In the genomic region with DNA sequence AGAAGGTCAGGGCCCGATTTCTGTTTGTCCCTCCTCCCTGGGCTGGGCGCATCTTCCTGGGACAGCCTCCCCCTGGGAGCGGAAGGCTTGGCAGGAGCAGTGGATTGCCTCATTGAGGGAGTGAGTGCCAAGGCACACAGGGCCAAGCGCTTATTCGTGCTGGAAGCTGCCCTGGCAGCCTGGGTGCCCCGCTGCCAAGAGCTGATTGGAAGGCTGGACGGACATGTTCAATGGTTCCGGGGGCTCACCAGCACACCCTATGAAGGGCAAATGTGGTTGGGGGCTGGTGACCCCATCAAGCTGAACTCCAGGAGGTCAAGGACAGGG, we compare ENCODE assay signal across 16 cellular contexts. TPM values are rescaled to one million over a fixed set of nuclear protein-coding genes. Genes with fewer than 3 reads are reported as not detected.
DNase-seq lines count a peak whose midpoint lies in the region; ATAC-seq and TF ChIP-seq lines count a peak whose summit lies in the region.
"Had no signal": no experiment of that assay in that cellular context is flagged by ENCODE, and none has a peak within 500 bp of the region (broad histone marks: within the 10 kb centered on the region; RNA-seq: fewer than 3 reads in every experiment).

No MANE protein-coding gene starts in this region.

- intact Hi-C loops in right lobe of liver (cut with DNase I) = no loop called here

- no peaks in the 10 kb centered on the region for H3K27me3 ChIP-seq in right lobe of liver

- no peaks in the 10 kb centered on the region for H3K9me3 ChIP-seq in right lobe of liver

- DNase-seq in NCI-H1694 (lab: John Stamatoyannopoulos, UW) (peak; percentile 16), NCI-H1694 treated with DMSO at 0.1 percent for 48 hours (lab: John Stamatoyannopoulos, UW) (no peak), coronary artery (ENCODE audit: low spot score) (peak; percentile 81), right lobe of liver (peak; percentile 64 to 85 (median 85)), substantia nigra (lab: John Stamatoyannopoulos, UW) (peak in 48 of 49 donors; percentile 10 to 92 (median 70)), kidney tubule cell (ENCODE audit: low spot score) (no peak), NCI-H2196 (lab: John Stamatoyannopoulos, UW; ENCODE audit: unreplicated experiment) (no peak)
- DNase-seq: 8988T, DMS79 treated with DMSO at 0.1 percent for 48 hours, H7, MV-4-11, NCI-H345 had no signal

- H3K36me3 ChIP-seq in right lobe of liver = no peaks in the 10 kb centered on the region

- H3K4me3 ChIP-seq in coronary artery = peak overlapping the region; percentile 41
- H3K4me3 ChIP-seq in right lobe of liver = no peak overlapping the region
- H3K4me3 ChIP-seq: GM12878 had no signal

- H3K4me1 ChIP-seq in right lobe of liver = peaks cover 0 to 5% (median 0%) of the 10 kb centered on the region in 4 donors

- WGBS in right lobe of liver (ENCODE audit: insufficient coverage, low coverage, low lambda C conversion rate, missing lambda C conversion rate) = 38% methylated on average over 4 of the region's 8 CpGs

- no peak for TF ChIP-seq CTCF in coronary artery (IDR thresholded peaks at IDR 0.05)
- no peak for TF ChIP-seq CTCF in right lobe of liver (IDR thresholded peaks at IDR 0.05)

- ATAC-seq in right lobe of liver (peak; percentile 83 to 96 (median 92)), HG02798 (IDR thresholded peaks at IDR 0.05; ENCODE audit: poor library complexity, unreplicated experiment) (no peak)
- ATAC-seq: GM12878 had no signal

- H3K27ac ChIP-seq in coronary artery = peak overlapping the region in 1 of 2 donors; percentile 56
- H3K27ac ChIP-seq in right lobe of liver = no peak overlapping the region
- H3K27ac ChIP-seq in substantia nigra (ENCODE audit: low read depth, low read length, poor library complexity, severe bottlenecking) = peak overlapping the region; percentile 31

- no peak for TF ChIP-seq POLR2A in right lobe of liver (IDR thresholded peaks at IDR 0.05)

RNA-seq across cellular contexts. Expression of gene ZNF831, which starts 10.3 kb away (rescaled TPM):
- under 1 TPM; 0.04 to 0.25 (median 0.07) TPM for total RNA-seq in right lobe of liver
- total RNA-seq: astrocyte, H7, myocyte had no signal

Comparison
In these comparisons a context has a peak if more than half of its experiments do, and no peak if none do; other contexts are left out.
1. DNase-seq: peak in NCI-H1694 (single experiment), coronary artery (single experiment), right lobe of liver (3 of 3) and substantia nigra (48 of 49); none in NCI-H1694 treated with DMSO at 0.1 percent for 48 hours (single experiment), kidney tubule cell (single experiment) and NCI-H2196 (single experiment).